In genomic region chr16:14640538-14640937, GRCh38 we compare ENCODE assay signal across 18 cellular contexts. TPM values are rescaled to one million over a fixed set of nuclear protein-coding genes. Genes with fewer than 3 reads are reported as not detected.
DNase-seq lines count a peak whose midpoint lies in the region; ATAC-seq and TF ChIP-seq lines count a peak whose summit lies in the region.
"Had no signal": no experiment of that assay in that cellular context is flagged by ENCODE, and none has a peak within 500 bp of the region (broad histone marks: within the 10 kb centered on the region; RNA-seq: fewer than 3 reads in every experiment).

No MANE protein-coding gene starts in this region.

- peaks cover 9 to 50% (median 39%) of the 10 kb centered on the region in 7 donors for H3K4me1 Mint-ChIP-seq in naive thymus-derived CD4-positive, alpha-beta T cell

- H3K36me3 ChIP-seq in colonic mucosa (no peaks in the 10 kb centered on the region), H7 (replicated peaks; ENCODE audit: control insufficient read depth, insufficient read depth, low read length) (peaks cover 15% of the 10 kb centered on the region)
- peaks cover 0 to 52% (median 7%) of the 10 kb centered on the region in 3 experiments for H3K36me3 ChIP-seq in naive thymus-derived CD4-positive, alpha-beta T cell (ENCODE audit: control insufficient read depth in 2 of 3, insufficient read depth in 3 of 3, low read length in 3 of 3)

- peak overlapping the region; percentile 78 for H3K27ac ChIP-seq in colonic mucosa
- no peak overlapping the region for H3K27ac ChIP-seq in naive thymus-derived CD4-positive, alpha-beta T cell (ENCODE audit: low read depth, low read length)
- H3K27ac ChIP-seq: heart left ventricle, VCaP had no signal

- H3K4me3 Mint-ChIP-seq in naive thymus-derived CD4-positive, alpha-beta T cell = no peak overlapping the region
- H3K4me3 Mint-ChIP-seq: CD4-positive, alpha-beta memory T cell; neural crest cell had no signal

- H3K9me3 Mint-ChIP-seq in naive thymus-derived CD4-positive, alpha-beta T cell = no peaks in the 10 kb centered on the region
- H3K9me3 Mint-ChIP-seq: CD4-positive, alpha-beta memory T cell; neural crest cell had no signal

- no peaks in the 10 kb centered on the region for H3K27me3 Mint-ChIP-seq in naive thymus-derived CD4-positive, alpha-beta T cell
- H3K27me3 Mint-ChIP-seq: CD4-positive, alpha-beta memory T cell had no signal

- no peak overlapping the region for H3K4me3 ChIP-seq in colonic mucosa
- no peak overlapping the region for H3K4me3 ChIP-seq in naive thymus-derived CD4-positive, alpha-beta T cell (ENCODE audit: low read length)
- H3K4me3 ChIP-seq in H7 (ENCODE audit: insufficient read depth, low read depth, low read length) = no peak overlapping the region
- H3K4me3 ChIP-seq: heart left ventricle had no signal

- no peaks in the 10 kb centered on the region for H3K9me3 ChIP-seq in colonic mucosa
- H3K9me3 ChIP-seq in naive thymus-derived CD4-positive, alpha-beta T cell (ENCODE audit: control insufficient read depth in 2 of 3, low read length in 3 of 3) = no peaks in the 10 kb centered on the region
- H3K9me3 ChIP-seq: heart left ventricle had no signal

- H3K9ac ChIP-seq in colonic mucosa (ENCODE audit: low read depth in 2 of 2, low read length in 2 of 2) = no peak overlapping the region

- no peak for TF ChIP-seq CTCF in colonic mucosa (IDR thresholded peaks at IDR 0.05)

- peaks cover 0 to 19% (median 0%) of the 10 kb centered on the region in 5 donors for H3K36me3 Mint-ChIP-seq in naive thymus-derived CD4-positive, alpha-beta T cell

- intact Hi-C loops in colonic mucosa (cut with DNase I) = no loop called here
- intact Hi-C loops in naive thymus-derived CD4-positive, alpha-beta T cell (cut with micrococcal nuclease) = no loop called here

- peak overlapping the region in 7 of 9 donors; percentile 8 to 78 (median 45) for H3K27ac Mint-ChIP-seq in naive thymus-derived CD4-positive, alpha-beta T cell

- no peaks in the 10 kb centered on the region for H3K27me3 ChIP-seq in colonic mucosa
- no peaks in the 10 kb centered on the region for H3K27me3 ChIP-seq in naive thymus-derived CD4-positive, alpha-beta T cell (ENCODE audit: control insufficient read depth in 2 of 2, insufficient read depth in 2 of 2, low read length in 2 of 2)
- H3K27me3 ChIP-seq in H7 (ENCODE audit: control insufficient read depth, insufficient read depth, low read length) = no peaks in the 10 kb centered on the region
- H3K27me3 ChIP-seq: heart left ventricle had no signal

- DNase-seq in NCI-H1417 (lab: John Stamatoyannopoulos, UW) (peak; percentile 12 to 57 (median 38)), NCI-H1417 treated with DMSO at 0.1 percent for 48 hours (lab: John Stamatoyannopoulos, UW) (no peak), HT-29 (ENCODE audit: low spot score) (peak; percentile 15), colonic mucosa (peak; percentile 79), ecto neural progenitor cell (ENCODE audit: low spot score) (no peak), HCEC 1CT (no peak), H7 (no peak)
- DNase-seq in naive thymus-derived CD4-positive, alpha-beta T cell = no peak
- DNase-seq: activated CD8-positive, alpha-beta memory T cell treated with anti-CD3 and anti-CD28 coated beads, Interleukin-2, amount 50 U/mL, for 4 hours; amygdala; CD4-positive, alpha-beta memory T cell; heart left ventricle; NCI-H1092 treated with DMSO at 0.1 percent for 48 hours; NCI-H446 treated with DMSO at 0.1 percent for 48 hours; stimulated activated CD4-positive, alpha-beta T cell treated with anti-CD3 and anti-CD28 coated beads, Interleukin-4, amount 100 ng/mL, for 4 hours had no signal

- ATAC-seq in naive thymus-derived CD4-positive, alpha-beta T cell = peak; percentile 38
- ATAC-seq: heart left ventricle had no signal

- H3K4me1 ChIP-seq in colonic mucosa = no peaks in the 10 kb centered on the region
- H3K4me1 ChIP-seq in naive thymus-derived CD4-positive, alpha-beta T cell (ENCODE audit: control insufficient read depth in 2 of 2, insufficient read depth in 2 of 2, low read length in 2 of 2) = no peaks in the 10 kb centered on the region

- CTCF ChIA-PET in naive thymus-derived CD4-positive, alpha-beta T cell (lab: Charles Lee) = no interaction called here

- POLR2A ChIA-PET in naive thymus-derived CD4-positive, alpha-beta T cell (lab: Charles Lee) = no interaction called here

RNA-seq across cellular contexts. Expression of gene BFAR, which starts 7.8 kb away (rescaled TPM):
- total RNA-seq in HT-29 (2014; rRNA removed; shearing (Covaris generic)) = 33.3 and 35.5 TPM in 2 replicates
- 10 to 100 TPM; 37.3 to 72.2 TPM for total RNA-seq in colonic mucosa
- 10 to 100 TPM; 43.9 to 82.0 (median 66.0) TPM for total RNA-seq in naive thymus-derived CD4-positive, alpha-beta T cell
- polyA plus RNA-seq in naive thymus-derived CD4-positive, alpha-beta T cell = 10 to 100 TPM; 36.3 to 51.0 TPM
- total RNA-seq in H7 (2014; rRNA removed; shearing (Covaris generic)) = 99.8 and 114 TPM in 2 replicates

RNA-seq across cellular contexts. Expression of gene PARN, which starts 10.5 kb away (rescaled TPM):
- 10.8 and 10.9 TPM in 2 replicates for total RNA-seq in HT-29 (2014; rRNA removed; shearing (Covaris generic))
- 10 to 100 TPM; 24.2 to 25.6 TPM for total RNA-seq in colonic mucosa
- total RNA-seq in naive thymus-derived CD4-positive, alpha-beta T cell = 10 to 100 TPM; 41.6 to 50.0 (median 46.9) TPM
- polyA plus RNA-seq in naive thymus-derived CD4-positive, alpha-beta T cell = 10 to 100 TPM; 44.7 to 51.4 TPM
- total RNA-seq in H7 (2014; rRNA removed; shearing (Covaris generic)) = 33.2 and 42.7 TPM in 2 replicates

RNA-seq across cellular contexts. Expression of gene PLA2G10, which starts 53.6 kb away (rescaled TPM):
- total RNA-seq in HT-29 (2014; rRNA removed; shearing (Covaris generic)) = 0.33 TPM in 1 of 2 replicates, not detected in the other
- total RNA-seq in colonic mucosa = 10 to 100 TPM; 30.5 to 33.0 TPM
- total RNA-seq in naive thymus-derived CD4-positive, alpha-beta T cell = not detected
- not detected for polyA plus RNA-seq in naive thymus-derived CD4-positive, alpha-beta T cell
- not detected in 2 replicates for total RNA-seq in H7 (2014; rRNA removed; shearing (Covaris generic))
- total RNA-seq: CD4-positive, alpha-beta memory T cell; epithelial cell of proximal tubule; heart left ventricle; neural crest cell had no signal
- polyA plus RNA-seq: CD4-positive, alpha-beta memory T cell; heart left ventricle had no signal

Comparison
In these comparisons a context has a peak if more than half of its experiments do, and no peak if none do; other contexts are left out.
1. DNase-seq: peak in NCI-H1417 (3 of 3), HT-29 (single experiment) and colonic mucosa (single experiment); none in NCI-H1417 treated with DMSO at 0.1 percent for 48 hours (single experiment), naive thymus-derived CD4-positive, alpha-beta T cell (0 of 9), ecto neural progenitor cell (single experiment), HCEC 1CT (single experiment) and H7 (single experiment).
2. RNA of gene PLA2G10, which starts 53.6 kb away (total RNA-seq): 30.5 to 33.0 TPM in colonic mucosa; 0.33 TPM in HT-29, not detected in naive thymus-derived CD4-positive, alpha-beta T cell and not detected in H7; every median in the first group is over 10 times any median in the second.